ENCODE assay signal across 22 cellular contexts in genomic region chr20:46183768-46184167, GRCh38.
"Had no signal": no experiment of that assay in that cellular context is flagged by ENCODE, and none has a peak within 500 bp of the region (broad histone marks: within the 10 kb centered on the region; RNA-seq: fewer than 3 reads in every experiment).

No MANE protein-coding gene starts in this region.

- DNase-seq: dermis blood vessel endothelial cell; dorsolateral prefrontal cortex; effector CD4-positive, alpha-beta T cell; effector memory CD4-positive, alpha-beta T cell; foreskin keratinocyte; heart left ventricle; hypothalamus; left cardiac atrium; left lung; left ventricle myocardium superior; lower lobe of right lung; mesenchymal stem cell; mucosa of descending colon had no signal

- H2AFZ ChIP-seq: hepatocyte had no signal

- H3K9me3 ChIP-seq: esophagus muscularis mucosa, gastroesophageal sphincter, heart left ventricle, left lung, lower lobe of right lung, mucosa of descending colon had no signal

- ATAC-seq: foreskin keratinocyte, gastroesophageal sphincter, heart left ventricle, left cardiac atrium, left lung, left ventricle myocardium superior, lower lobe of right lung, mucosa of descending colon had no signal

- H3K4me1 ChIP-seq: esophagus muscularis mucosa, foreskin keratinocyte, gastroesophageal sphincter, heart left ventricle, left lung, lower lobe of right lung had no signal

- H3K27ac ChIP-seq: coronary artery, esophagus muscularis mucosa, foreskin keratinocyte, gastroesophageal sphincter, heart left ventricle, hepatocyte, left lung, lower lobe of right lung had no signal

- H3K79me2 ChIP-seq: hepatocyte had no signal

- FAIRE-seq: colon, endothelial cell of umbilical vein, frontal cortex, islet of Langerhans, keratinocyte had no signal

- H3K36me3 ChIP-seq: esophagus muscularis mucosa, gastroesophageal sphincter, heart left ventricle, left lung, lower lobe of right lung had no signal

- H3K4me2 ChIP-seq: hepatocyte had no signal

- H3K27me3 ChIP-seq: dorsolateral prefrontal cortex had no signal

- H3K4me3 ChIP-seq: coronary artery, dorsolateral prefrontal cortex, esophagus muscularis mucosa, gastroesophageal sphincter, heart left ventricle, hepatocyte, left lung, lower lobe of right lung, mucosa of descending colon had no signal
